Comparison of ENCODE assay signal across 8 cellular contexts in the genomic region with DNA sequence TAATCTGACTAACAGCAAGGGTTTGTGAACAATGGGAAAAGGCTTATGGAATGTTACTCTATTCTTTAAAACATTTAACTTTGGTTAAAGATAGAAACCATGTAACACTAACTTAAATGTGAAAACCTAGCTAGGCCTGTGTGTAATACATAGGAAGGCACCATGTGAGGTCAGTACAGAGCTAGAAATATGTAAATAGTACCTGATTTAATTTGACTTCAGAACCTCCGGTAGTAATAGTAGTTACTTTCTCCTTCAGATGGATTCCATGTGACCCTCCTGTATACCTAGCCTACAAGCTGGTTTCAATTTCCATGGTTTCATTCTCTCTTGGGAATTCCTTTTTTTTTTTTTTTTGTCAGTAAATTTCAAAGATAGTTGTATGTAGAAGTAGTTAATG. TPM values are rescaled to one million over a fixed set of nuclear protein-coding genes. Genes with fewer than 3 reads are reported as not detected.
DNase-seq lines count a peak whose midpoint lies in the region; ATAC-seq lines count a peak whose summit lies in the region.

No MANE protein-coding gene starts in this region.

- H3K4me3 ChIP-seq in iPS-15b (ENCODE audit: low read depth, low read length) (peak overlapping the region; percentile 90), skin epidermis (peak overlapping the region; percentile 71 to 93 (median 87))

- no peaks in the 10 kb centered on the region for H3K36me3 ChIP-seq in iPS-15b (ENCODE audit: control insufficient read depth, insufficient read depth, low read length)

- no peaks in the 10 kb centered on the region for H3K9me3 ChIP-seq in iPS-15b (ENCODE audit: control insufficient read depth, insufficient read depth, low read length)

- H3K4me1 ChIP-seq in iPS-15b (ENCODE audit: control insufficient read depth, insufficient read depth, low read length): no peaks in the 10 kb centered on the region

- peak; percentile 5 for DNase-seq in DMS153 (lab: John Stamatoyannopoulos, UW)
- peak; percentile 91 for DNase-seq in NCI-H510A treated with DMSO at 0.1 percent for 48 hours (lab: John Stamatoyannopoulos, UW)
- peak; percentile 30 for DNase-seq in amniotic stem cell (lab: John Stamatoyannopoulos, UW)
- no peak for DNase-seq in occipital lobe (lab: John Stamatoyannopoulos, UW)

- H3K9ac ChIP-seq in iPS-15b (ENCODE audit: low read depth, low read length): peak overlapping the region; percentile 94

- no peaks in the 10 kb centered on the region for H3K27me3 ChIP-seq in iPS-15b (ENCODE audit: control insufficient read depth, insufficient read depth, low read length)

- peak overlapping the region in 15 of 21 experiments; percentile 74 to 98 (median 92) for H3K27ac ChIP-seq in skin epidermis

- ATAC-seq in GM19351 (IDR thresholded peaks at IDR 0.05; ENCODE audit: unreplicated experiment): peak; percentile 73
- peak; percentile 77 for ATAC-seq in HG03354 (IDR thresholded peaks at IDR 0.05; ENCODE audit: poor library complexity, severe bottlenecking, unreplicated experiment)

RNA-seq across cellular contexts. Expression of gene MTF2, which starts 1.3 kb away (rescaled TPM):
- 94.7 TPM for total RNA-seq in occipital lobe
